Comparison of ENCODE assay signal across 14 cellular contexts in genomic region chr4:173801361-173801760, GRCh38.
DNase-seq lines count a peak whose midpoint lies in the region; ATAC-seq and TF ChIP-seq lines count a peak whose summit lies in the region.
"Had no signal": no experiment of that assay in that cellular context is flagged by ENCODE, and none has a peak within 500 bp of the region (broad histone marks: within the 10 kb centered on the region; RNA-seq: fewer than 3 reads in every experiment).

No MANE protein-coding gene starts in this region.

- H3K4me3 ChIP-seq in HUES48 (ENCODE audit: low read depth, low read length) (no peak overlapping the region), NT2/D1 (ENCODE audit: insufficient read length, low read depth) (no peak overlapping the region), neural progenitor cell (no peak overlapping the region), uterus (no peak overlapping the region)
- H3K4me3 ChIP-seq: HAP-1, K562 had no signal

- H3K4me1 Mint-ChIP-seq in neural progenitor cell: peaks cover 12% of the 10 kb centered on the region
- H3K4me1 Mint-ChIP-seq: CD4-positive, alpha-beta memory T cell had no signal

- H3K36me3 ChIP-seq in HUES48 (ENCODE audit: control insufficient read depth, insufficient read depth, low read length) (no peaks in the 10 kb centered on the region), NT2/D1 (ENCODE audit: insufficient read depth, insufficient read length, low read length) (no peaks in the 10 kb centered on the region), neural progenitor cell (no peaks in the 10 kb centered on the region), uterus (no peaks in the 10 kb centered on the region)
- H3K36me3 ChIP-seq: BE2C, HAP-1 had no signal

- intact Hi-C loops in uterus (cut with DNase I; ENCODE audit: low total_unique reads): no loop called here

- H3K4me1 ChIP-seq in HUES48 (ENCODE audit: control insufficient read depth, insufficient read depth, low read length) (no peaks in the 10 kb centered on the region; the same call in 1 of the 2 replicates), NT2/D1 (ENCODE audit: insufficient read depth, insufficient read length) (no peaks in the 10 kb centered on the region), neural progenitor cell (peaks cover 30% of the 10 kb centered on the region), uterus (peaks cover 0 to 11% of the 10 kb centered on the region in 2 donors)
- H3K4me1 ChIP-seq: HAP-1 had no signal

- no peaks in the 10 kb centered on the region for H3K27me3 Mint-ChIP-seq in neural progenitor cell (ENCODE audit: insufficient read depth, low read depth)

- H3K4me2 ChIP-seq in neural progenitor cell: peak overlapping the region; percentile 56

- peaks cover 4% of the 10 kb centered on the region for H3K9me3 Mint-ChIP-seq in neural progenitor cell

- DNase-seq in NT2/D1 (ENCODE audit: low read depth, low spot score) (peak; percentile 22), neural progenitor cell (ENCODE audit: low spot score) (peak; percentile 70), uterus (no peak), caudate nucleus (lab: John Stamatoyannopoulos, UW) (no peak), G401 (ENCODE audit: low spot score) (no peak)
- DNase-seq: BE2C; CD4-positive, alpha-beta memory T cell; DMS79; GOT3 had no signal

- ATAC-seq in HG02642 (IDR thresholded peaks at IDR 0.05; ENCODE audit: poor library complexity, unreplicated experiment): no peak
- ATAC-seq: K562 had no signal

- no peaks in the 10 kb centered on the region for H4K20me1 ChIP-seq in neural progenitor cell (ENCODE audit: low read depth)

- peak overlapping the region; percentile 65 for H3K27ac ChIP-seq in HUES48 (ENCODE audit: low read depth, low read length)
- H3K27ac ChIP-seq in neural progenitor cell: peak overlapping the region; percentile 90
- peak overlapping the region; percentile 75 to 80 for H3K27ac ChIP-seq in uterus
- H3K27ac ChIP-seq in caudate nucleus (ENCODE audit: low read depth, low read length): no peak overlapping the region
- H3K27ac ChIP-seq: C4-2B had no signal

- no peak for TF ChIP-seq POLR2A in uterus (IDR thresholded peaks at IDR 0.05)

- in situ Hi-C loops in G401 (cut with HindIII; ENCODE audit: low sequenced_read_pairs): no loop called here

- no peaks in the 10 kb centered on the region for H3K36me3 Mint-ChIP-seq in neural progenitor cell
- H3K36me3 Mint-ChIP-seq: CD4-positive, alpha-beta memory T cell had no signal

- H3K9ac ChIP-seq in HUES48 (ENCODE audit: low read depth, low read length): no peak overlapping the region
- no peak overlapping the region for H3K9ac ChIP-seq in NT2/D1 (ENCODE audit: insufficient read length, low read depth)
- no peak overlapping the region for H3K9ac ChIP-seq in neural progenitor cell

- no peak overlapping the region for H3K27ac Mint-ChIP-seq in neural progenitor cell
- H3K27ac Mint-ChIP-seq: CD4-positive, alpha-beta memory T cell had no signal

- H3K9me3 ChIP-seq in HUES48 (ENCODE audit: control insufficient read depth, insufficient read depth, low read length) (no peaks in the 10 kb centered on the region), NT2/D1 (ENCODE audit: insufficient read depth, low read length) (no peaks in the 10 kb centered on the region; the same call in 1 of the 2 replicates), neural progenitor cell (ENCODE audit: low read depth) (no peaks in the 10 kb centered on the region), uterus (no peaks in the 10 kb centered on the region)
- H3K9me3 ChIP-seq: BE2C, HAP-1 had no signal

- no peak for TF ChIP-seq CTCF in neural progenitor cell (IDR thresholded peaks at IDR 0.05)
- no peak for TF ChIP-seq CTCF in uterus (IDR thresholded peaks at IDR 0.05)

- no peaks in the 10 kb centered on the region for H3K79me2 ChIP-seq in neural progenitor cell (ENCODE audit: low read depth)

- H3K4me3 Mint-ChIP-seq in neural progenitor cell: no peak overlapping the region
- H3K4me3 Mint-ChIP-seq: CD4-positive, alpha-beta memory T cell had no signal

- no peak overlapping the region for H2AFZ ChIP-seq in neural progenitor cell (replicated peaks)

- H3F3A ChIP-seq in neural progenitor cell (ENCODE audit: low read depth): peaks cover 25% of the 10 kb centered on the region

- H3K27me3 ChIP-seq in HUES48 (ENCODE audit: control insufficient read depth, insufficient read depth, low read length) (no peaks in the 10 kb centered on the region), NT2/D1 (ENCODE audit: insufficient read depth, insufficient read length) (no peaks in the 10 kb centered on the region), neural progenitor cell (no peaks in the 10 kb centered on the region), uterus (no peaks in the 10 kb centered on the region)
- H3K27me3 ChIP-seq: BE2C had no signal

Comparison
In these comparisons a context has a peak if more than half of its experiments do, and no peak if none do; other contexts are left out.
1. DNase-seq: peak in NT2/D1 (single experiment) and neural progenitor cell (single experiment); none in uterus (0 of 2), caudate nucleus (0 of 61) and G401 (single experiment).